In the genomic region with DNA sequence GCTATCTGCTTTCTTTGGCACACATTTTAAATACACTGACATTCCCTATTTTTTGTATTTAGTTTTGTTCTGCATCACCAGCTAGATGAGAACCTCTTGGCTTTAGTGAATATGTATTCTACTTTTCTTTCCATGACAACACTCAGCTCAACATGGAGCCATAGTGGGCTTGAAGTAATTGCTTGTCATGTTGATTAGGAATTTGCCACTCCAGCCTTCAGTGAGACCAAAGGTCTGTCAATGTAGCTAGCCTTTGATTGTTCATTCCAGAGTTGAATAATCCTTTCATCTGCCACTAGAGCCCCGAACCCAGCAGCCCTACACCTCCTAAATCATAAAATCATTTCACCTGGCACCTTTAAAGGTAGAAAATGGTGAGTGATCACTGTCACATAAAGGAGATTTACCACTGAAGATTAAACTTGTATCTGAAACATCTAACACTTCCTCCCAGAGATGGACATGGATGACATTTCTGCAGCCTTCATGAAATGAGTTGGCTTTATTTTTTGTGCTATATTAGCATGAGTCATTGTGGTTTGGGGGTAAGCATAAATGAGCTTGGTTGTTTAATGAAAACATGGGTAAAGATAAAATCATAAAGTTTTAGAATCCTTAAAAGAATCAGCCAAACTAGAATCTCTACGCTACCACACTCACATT, we compare ENCODE assay signal across 11 cellular contexts. TPM values are rescaled to one million over a fixed set of nuclear protein-coding genes. Genes with fewer than 3 reads are reported as not detected.
DNase-seq lines count a peak whose midpoint lies in the region; ATAC-seq and TF ChIP-seq lines count a peak whose summit lies in the region.
"Had no signal": no experiment of that assay in that cellular context is flagged by ENCODE, and none has a peak within 500 bp of the region (broad histone marks: within the 10 kb centered on the region; RNA-seq: fewer than 3 reads in every experiment).

No MANE protein-coding gene starts in this region.

- POLR2A ChIA-PET in activated CD4-positive, alpha-beta T cell treated with anti-CD3 and anti-CD28 coated beads, Interleukin-2, amount 10 ng/mL, durations not matched to agents 7 days and 5 days (lab: Charles Lee), result no interaction called here

- no peaks in the 10 kb centered on the region for H3K9me3 Mint-ChIP-seq in activated CD4-positive, alpha-beta T cell treated with anti-CD3 and anti-CD28 coated beads, Interleukin-2, amount 10 ng/mL, durations not matched to agents 7 days and 5 days
- no peaks in the 10 kb centered on the region for H3K9me3 Mint-ChIP-seq in effector memory CD8-positive, alpha-beta T cell

- H3K36me3 ChIP-seq in SJSA1 (peaks cover 95% of the 10 kb centered on the region), smooth muscle cell (ENCODE audit: low read depth) (peaks cover 23% of the 10 kb centered on the region)

- peak overlapping the region; percentile 66 for H3K27ac Mint-ChIP-seq in activated CD4-positive, alpha-beta T cell treated with anti-CD3 and anti-CD28 coated beads, Interleukin-2, amount 10 ng/mL, durations not matched to agents 7 days and 5 days
- H3K27ac Mint-ChIP-seq in effector memory CD8-positive, alpha-beta T cell, result peak overlapping the region; percentile 30 to 79

- peaks cover 84% of the 10 kb centered on the region for H3K36me3 Mint-ChIP-seq in activated CD4-positive, alpha-beta T cell treated with anti-CD3 and anti-CD28 coated beads, Interleukin-2, amount 10 ng/mL, durations not matched to agents 7 days and 5 days (ENCODE audit: low read depth)
- peaks cover 90% of the 10 kb centered on the region for H3K36me3 Mint-ChIP-seq in effector memory CD8-positive, alpha-beta T cell (ENCODE audit: insufficient read depth)

- peaks cover 26% of the 10 kb centered on the region for H3K79me2 ChIP-seq in smooth muscle cell (ENCODE audit: low read depth)

- H3K27me3 Mint-ChIP-seq in activated CD4-positive, alpha-beta T cell treated with anti-CD3 and anti-CD28 coated beads, Interleukin-2, amount 10 ng/mL, durations not matched to agents 7 days and 5 days, result no peaks in the 10 kb centered on the region
- no peaks in the 10 kb centered on the region for H3K27me3 Mint-ChIP-seq in effector memory CD8-positive, alpha-beta T cell

- peaks cover 20% of the 10 kb centered on the region for H3K4me1 ChIP-seq in SJSA1 (replicated peaks)
- H3K4me1 ChIP-seq in smooth muscle cell (ENCODE audit: low read depth), result no peaks in the 10 kb centered on the region
- no peaks in the 10 kb centered on the region for H3K4me1 ChIP-seq in right cardiac atrium (ENCODE audit: control insufficient read depth, insufficient read depth, low read length)

- H3K4me3 ChIP-seq in SJSA1 (no peak overlapping the region), smooth muscle cell (no peak overlapping the region), right cardiac atrium (ENCODE audit: low read length) (no peak overlapping the region)

- no peak for TF ChIP-seq CTCF in smooth muscle cell (IDR thresholded peaks at IDR 0.05; ENCODE audit: borderline replicate concordance, insufficient read depth, poor library complexity, severe bottlenecking)

- intact Hi-C loops in right cardiac atrium (cut with DNase I), result no loop called here

- H3K9me3 ChIP-seq in SJSA1 (replicated peaks) (no peaks in the 10 kb centered on the region), smooth muscle cell (replicated peaks; ENCODE audit: low read depth) (no peaks in the 10 kb centered on the region), right cardiac atrium (ENCODE audit: control insufficient read depth, low read length) (no peaks in the 10 kb centered on the region)

- 73% methylated on average over 2 of the region's 2 CpGs for WGBS in smooth muscle cell (ENCODE audit: low lambda C conversion rate)
- WGBS in right cardiac atrium, result 88% methylated on average over 2 of the region's 2 CpGs

- peaks cover 45% of the 10 kb centered on the region for H3K4me1 Mint-ChIP-seq in activated CD4-positive, alpha-beta T cell treated with anti-CD3 and anti-CD28 coated beads, Interleukin-2, amount 10 ng/mL, durations not matched to agents 7 days and 5 days
- peaks cover 22 to 38% of the 10 kb centered on the region in 2 donors for H3K4me1 Mint-ChIP-seq in effector memory CD8-positive, alpha-beta T cell (ENCODE audit: low read depth in 2 of 2)

- H3K27ac ChIP-seq in SJSA1 (peak overlapping the region; percentile 7; the same call in 1 of the 2 replicates), smooth muscle cell (ENCODE audit: low read depth) (peak overlapping the region; percentile 55), right cardiac atrium (ENCODE audit: low read length) (no peak overlapping the region)
- H3K27ac ChIP-seq: RWPE1 had no signal

- peaks cover 6% of the 10 kb centered on the region for H3F3A ChIP-seq in smooth muscle cell (ENCODE audit: low read depth)

- ATAC-seq in effector memory CD8-positive, alpha-beta T cell (replicated peaks), result peak; percentile 48
- ATAC-seq in right cardiac atrium (no peak), GM21526 (IDR thresholded peaks at IDR 0.05; ENCODE audit: low FRiP score, unreplicated experiment) (no peak)

- DNase-seq in activated CD4-positive, alpha-beta T cell treated with anti-CD3 and anti-CD28 coated beads, Interleukin-2, amount 10 ng/mL, durations not matched to agents 7 days and 5 days, result no peak
- DNase-seq in activated CD4-positive, alpha-beta T cell treated with anti-CD3 and anti-CD28 coated beads, Interleukin-2, amount 50 U/mL, for 1 hour, result no peak
- peak in 1 of 2 experiments; percentile 24 for DNase-seq in SJSA1 (ENCODE audit: low read depth in 1 of 2, low spot score in 2 of 2)
- no peak for DNase-seq in effector memory CD8-positive, alpha-beta T cell
- no peak for DNase-seq in smooth muscle cell (lab: John Stamatoyannopoulos, UW; ENCODE audit: unreplicated experiment)
- no peak for DNase-seq in islet precursor cell
- DNase-seq in right cardiac atrium, result no peak
- DNase-seq: kidney, occipital lobe had no signal

- H4K20me1 ChIP-seq in smooth muscle cell (ENCODE audit: low read depth), result peaks cover 81% of the 10 kb centered on the region

- no peaks in the 10 kb centered on the region for H3K27me3 ChIP-seq in SJSA1 (replicated peaks)
- no peaks in the 10 kb centered on the region for H3K27me3 ChIP-seq in smooth muscle cell (ENCODE audit: low read depth)
- no peaks in the 10 kb centered on the region for H3K27me3 ChIP-seq in right cardiac atrium (ENCODE audit: control insufficient read depth, insufficient read depth)

- H3K4me2 ChIP-seq in smooth muscle cell, result peak overlapping the region; percentile 8

- CTCF ChIA-PET in activated CD4-positive, alpha-beta T cell treated with anti-CD3 and anti-CD28 coated beads, Interleukin-2, amount 10 ng/mL, durations not matched to agents 7 days and 5 days (lab: Charles Lee), result interaction anchor here (0.8 to 1.1 kb wide), 2 partner anchors 9 to 122 kb away, joined by 3 read pairs; no protein-coding TSS in a partner anchor

- H3K9ac ChIP-seq in smooth muscle cell (ENCODE audit: low read depth), result no peak overlapping the region

- no peak overlapping the region for H2AFZ ChIP-seq in smooth muscle cell (ENCODE audit: low read depth)

- no peak overlapping the region for H3K4me3 Mint-ChIP-seq in activated CD4-positive, alpha-beta T cell treated with anti-CD3 and anti-CD28 coated beads, Interleukin-2, amount 10 ng/mL, durations not matched to agents 7 days and 5 days
- peak overlapping the region in 1 of 2 donors; percentile 11 for H3K4me3 Mint-ChIP-seq in effector memory CD8-positive, alpha-beta T cell

RNA-seq across cellular contexts. Expression of a gene that starts 29.2 kb away (rescaled TPM):
- total RNA-seq in activated CD4-positive, alpha-beta T cell treated with anti-CD3 and anti-CD28 coated beads, Interleukin-2, amount 10 ng/mL, durations not matched to agents 7 days and 5 days, result 10 to 100 TPM; 16.1 to 16.6 TPM
- 12.7 and 20.7 TPM in 2 replicates for total RNA-seq in SJSA1 (2014; rRNA removed; shearing (Covaris generic))
- total RNA-seq in smooth muscle cell (15.6 and 17.8 TPM in 2 replicates), right cardiac atrium (10 to 100 TPM; 21.1 to 22.7 (median 22.2) TPM)
- polyA plus RNA-seq in smooth muscle cell (7.0 and 8.5 TPM in 2 replicates), right cardiac atrium (10.6 TPM)

RNA-seq across cellular contexts. Expression of a gene that starts 52.8 kb away (rescaled TPM):
- total RNA-seq in activated CD4-positive, alpha-beta T cell treated with anti-CD3 and anti-CD28 coated beads, Interleukin-2, amount 10 ng/mL, durations not matched to agents 7 days and 5 days, result 100 to 1,000 TPM; 141 to 146 TPM
- 33.5 and 61.4 TPM in 2 replicates for total RNA-seq in SJSA1 (2014; rRNA removed; shearing (Covaris generic))
- total RNA-seq in smooth muscle cell (90.9 and 97.6 TPM in 2 replicates), right cardiac atrium (10 to 100 TPM; 70.8 to 91.4 (median 78.4) TPM)
- polyA plus RNA-seq in smooth muscle cell (63.0 and 69.9 TPM in 2 replicates), right cardiac atrium (50.7 TPM)
